8 cellular contexts compared by ENCODE assay signal in the genomic region with DNA sequence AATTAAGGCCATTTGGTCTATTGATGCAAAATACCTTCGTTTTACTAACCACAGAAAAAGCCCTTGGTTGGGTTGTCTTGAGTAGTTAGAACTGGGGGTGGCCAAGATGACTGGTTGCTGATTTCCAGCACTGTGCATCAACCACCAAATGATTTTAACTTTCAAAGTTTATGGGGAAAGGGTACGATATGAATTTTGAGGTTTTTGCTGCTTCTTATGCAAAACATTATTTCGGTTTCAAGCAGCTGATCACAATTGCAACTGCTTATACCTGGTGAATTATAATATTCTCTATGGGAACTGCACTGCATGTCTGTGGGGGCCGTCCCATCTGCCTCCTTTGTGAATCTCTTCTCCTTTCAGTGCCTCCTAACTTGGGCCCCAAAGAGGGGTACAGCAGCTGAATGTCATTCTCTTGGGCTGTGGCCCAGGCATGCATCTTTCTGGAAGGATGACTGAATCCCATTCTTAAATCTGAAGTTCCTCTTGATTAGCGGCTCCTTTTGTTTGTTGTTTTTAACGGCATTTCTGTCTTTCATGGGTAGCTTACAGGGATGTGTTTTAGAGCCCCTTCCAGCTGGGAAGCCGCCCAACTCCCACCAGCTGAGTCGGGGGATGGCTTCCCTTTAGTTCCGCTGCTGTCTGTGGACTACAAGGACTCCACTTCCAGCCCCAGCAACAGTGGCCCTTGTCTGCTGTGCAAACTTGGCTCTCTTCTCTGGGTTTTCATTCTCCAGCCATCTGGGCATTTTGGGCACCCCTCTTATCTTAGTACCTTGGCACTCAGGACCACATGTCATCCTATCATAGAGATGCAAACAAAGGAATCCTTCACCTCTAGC.
DNase-seq lines count a peak whose midpoint lies in the region; ATAC-seq lines count a peak whose summit lies in the region.

No MANE protein-coding gene starts in this region.

- in situ Hi-C loops in ACHN (cut with HindIII; ENCODE audit: low pct_ligation_motif_present, low pct_unique_long_range_greater_than_20kb, low sequenced_read_pairs): no loop called here

- ATAC-seq in GM18873 (IDR thresholded peaks at IDR 0.05; ENCODE audit: low FRiP score, unreplicated experiment): peak; percentile 90
- peak; percentile 78 for ATAC-seq in GM21717 (IDR thresholded peaks at IDR 0.05; ENCODE audit: unreplicated experiment)
- peak; percentile 83 for ATAC-seq in HG03521 (IDR thresholded peaks at IDR 0.05; ENCODE audit: unreplicated experiment)

- DNase-seq in pons (ENCODE audit: low spot score) (peak; percentile 42), ACHN (no peak), glomerular visceral epithelial cell (ENCODE audit: extremely low spot score) (no peak), NOMO-1 treated with DMSO at 0.1 percent for 48 hours (lab: John Stamatoyannopoulos, UW; ENCODE audit: unreplicated experiment) (no peak), NCI-H446 treated with DMSO at 0.1 percent for 48 hours (lab: John Stamatoyannopoulos, UW) (no peak)
